10 cellular contexts compared by ENCODE assay signal in the genomic region with DNA sequence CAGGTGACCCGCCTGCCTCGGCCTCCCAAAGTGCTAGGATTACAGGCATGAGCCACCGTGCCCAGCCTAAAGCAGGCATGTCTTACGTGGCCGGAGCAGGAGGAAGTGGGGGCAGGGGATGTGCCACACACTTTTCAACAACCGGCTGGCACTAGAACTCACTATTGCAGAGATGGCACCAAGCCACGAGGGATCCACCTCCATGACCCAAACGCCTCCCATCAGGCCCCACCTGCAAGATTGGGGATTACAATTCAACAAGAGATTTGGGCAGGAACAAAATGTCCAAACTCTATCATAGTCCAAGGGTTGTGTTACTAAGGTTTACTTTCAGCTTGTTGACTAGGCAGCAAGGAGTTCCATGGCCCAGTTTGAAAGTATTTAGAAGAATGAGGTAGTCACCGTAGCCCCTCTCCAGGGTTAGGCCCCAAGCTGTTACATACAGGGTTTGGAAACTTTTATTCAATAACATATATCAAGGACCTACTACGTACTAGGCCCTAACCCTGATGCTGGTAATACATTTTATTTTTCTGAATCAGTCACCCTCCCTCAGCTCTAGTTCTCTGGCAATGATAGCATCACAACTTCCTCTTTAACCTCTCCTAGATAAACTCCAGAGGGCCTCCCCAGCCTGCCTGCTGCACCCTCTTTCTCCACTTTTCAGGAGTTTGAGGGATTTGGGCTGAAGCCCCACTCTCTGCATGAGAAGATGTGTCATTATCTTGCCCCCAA. TPM values are rescaled to one million over a fixed set of nuclear protein-coding genes. Genes with fewer than 3 reads are reported as not detected.
DNase-seq lines count a peak whose midpoint lies in the region; ATAC-seq, FAIRE-seq and TF ChIP-seq lines count a peak whose summit lies in the region.
"Had no signal": no experiment of that assay in that cellular context is flagged by ENCODE, and none has a peak within 500 bp of the region (broad histone marks: within the 10 kb centered on the region; RNA-seq: fewer than 3 reads in every experiment).

No MANE protein-coding gene starts in this region.

- peak overlapping the region; percentile 86 for H3K9ac ChIP-seq in HepG2 (ENCODE audit: insufficient read depth, low read depth, low read length)

- no TSS peak for BruUV-seq in HepG2 (replicated peaks; lab: Mats Ljungman, UMichigan)

- in situ Hi-C loops in HepG2 (cut with HindIII; ENCODE audit: extremely low pct_ligation_motif_present, low pct_unique_long_range_greater_than_20kb), result no loop called here

- H3K9me3 Mint-ChIP-seq in activated naive CD4-positive, alpha-beta T cell treated with anti-CD3 and anti-CD28 coated beads, Interleukin-2, amount 50 U/mL, for 24 hours, result no peaks in the 10 kb centered on the region

- H3K4me2 ChIP-seq in HepG2 (ENCODE audit: low read depth, low read length), result peak overlapping the region; percentile 77

- H3K27ac ChIP-seq in VCaP (peak overlapping the region; percentile 31), HepG2 (ENCODE audit: extremely low read length, insufficient read depth, low read length) (peak overlapping the region; percentile 99), upper lobe of left lung (peak overlapping the region; percentile 67 to 83 (median 79))
- H3K27ac ChIP-seq: C4-2B had no signal

- no peak for TF ChIP-seq CTCF in VCaP (conservative IDR thresholded peaks at IDR 0.05)
- TF ChIP-seq CTCF in HepG2 (CRISPR knock-in tag; IDR thresholded peaks at IDR 0.05), result no peak
- TF ChIP-seq CTCF in upper lobe of left lung (IDR thresholded peaks at IDR 0.05), result no peak

- H3K4me3 ChIP-seq in HepG2 (replicated peaks in 1 of 3; ENCODE audit: insufficient read depth in 1 of 3, low read depth in 2 of 3, low read length in 3 of 3) (peak overlapping the region; percentile 38 to 69 (median 52); a peak in 5 of 6 replicates), upper lobe of left lung (peak overlapping the region in 2 of 4 donors; percentile 10 to 22)

- FAIRE-seq in HepG2 (lab: Jason Lieb, UNC), result no peak
- FAIRE-seq: endometrium had no signal

- POLR2A ChIA-PET in HepG2 (lab: Yijun Ruan, JAX), result interaction anchor here (0.5 to 7.5 kb wide), 21 partner anchors 8 to 632 kb away, joined by 3 to 215 read pairs (median 6); a partner anchor contains a TSS

- TF ChIP-seq EP300 in HepG2 (IDR thresholded peaks at IDR 0.05; ENCODE audit: low read depth in 2 of 2, low read length in 2 of 2) (no peak), HepG2 (CRISPR knock-in tag; IDR thresholded peaks at IDR 0.05; ENCODE audit: borderline replicate concordance) (no peak), upper lobe of left lung (IDR thresholded peaks at IDR 0.05) (no peak)

- H3K36me3 ChIP-seq in HepG2 (replicated peaks in 1 of 2; ENCODE audit: control insufficient read depth in 1 of 2, insufficient read depth in 2 of 2, low read length in 2 of 2), result no peaks in the 10 kb centered on the region
- H3K36me3 ChIP-seq in upper lobe of left lung, result no peaks in the 10 kb centered on the region

- H3K27me3 Mint-ChIP-seq in activated naive CD4-positive, alpha-beta T cell treated with anti-CD3 and anti-CD28 coated beads, Interleukin-2, amount 50 U/mL, for 24 hours, result no peaks in the 10 kb centered on the region

- no peaks in the 10 kb centered on the region for H3K27me3 ChIP-seq in HepG2 (ENCODE audit: control insufficient read depth in 1 of 2, insufficient read depth in 2 of 2, low read length in 2 of 2)
- H3K27me3 ChIP-seq in upper lobe of left lung, result no peaks in the 10 kb centered on the region

- peak overlapping the region; percentile 42 for H3K4me3 Mint-ChIP-seq in activated naive CD4-positive, alpha-beta T cell treated with anti-CD3 and anti-CD28 coated beads, Interleukin-2, amount 50 U/mL, for 24 hours

- WGBS in HepG2 (ENCODE audit: low lambda C conversion rate), result 75% methylated on average over 10 of the region's 10 CpGs
- 65 to 68% methylated on average over 6 to 10 of the region's 10 CpGs for WGBS in upper lobe of left lung, 2 donors

- ATAC-seq in HepG2 (peak; percentile 7), upper lobe of left lung (ENCODE audit: low FRiP score in 2 of 2) (peak; percentile 9 to 50), GM18520 (IDR thresholded peaks at IDR 0.05; ENCODE audit: unreplicated experiment) (no peak), HG02938 (IDR thresholded peaks at IDR 0.05; ENCODE audit: unreplicated experiment) (no peak)

- no peak overlapping the region for H2AFZ ChIP-seq in HepG2 (ENCODE audit: low read length)

- H3K4me1 ChIP-seq in HepG2 (ENCODE audit: insufficient read depth, low read length) (peaks cover 54% of the 10 kb centered on the region), upper lobe of left lung (peaks cover 18 to 26% (median 21%) of the 10 kb centered on the region in 4 donors)

- H3K4me1 Mint-ChIP-seq in activated naive CD4-positive, alpha-beta T cell treated with anti-CD3 and anti-CD28 coated beads, Interleukin-2, amount 50 U/mL, for 24 hours, result peaks cover 31% of the 10 kb centered on the region

- H3K9me3 ChIP-seq in HepG2 (ENCODE audit: low read length) (peaks cover 11% of the 10 kb centered on the region), upper lobe of left lung (peaks cover 0 to 4% (median 0%) of the 10 kb centered on the region in 4 donors)

- TF ChIP-seq POLR2A in HepG2 (IDR thresholded peaks at IDR 0.05; ENCODE audit: insufficient read depth in 1 of 2, low read depth in 2 of 2, low read length in 2 of 2) (no peak; a peak in 1 of 4 replicates), upper lobe of left lung (IDR thresholded peaks at IDR 0.05) (no peak)

- no peak for DNase-seq in activated naive CD4-positive, alpha-beta T cell (lab: John Stamatoyannopoulos, UW)
- DNase-seq in HepG2 (ENCODE audit: low spot score), result no peak
- no peak for DNase-seq in upper lobe of left lung
- DNase-seq in stimulated activated CD4-positive, alpha-beta T cell treated with anti-CD3 and anti-CD28 coated beads, Interleukin-15, amount 100 ng/mL, for 24 hours, result no peak

- no peaks in the 10 kb centered on the region for H3K79me2 ChIP-seq in HepG2 (ENCODE audit: insufficient read depth, low read length)

- no peaks in the 10 kb centered on the region for H3K36me3 Mint-ChIP-seq in activated naive CD4-positive, alpha-beta T cell treated with anti-CD3 and anti-CD28 coated beads, Interleukin-2, amount 50 U/mL, for 24 hours

- TF ChIP-seq RAD21 in HepG2 (CRISPR knock-in tag; IDR thresholded peaks at IDR 0.05), result no peak

- CTCF ChIA-PET in HepG2 (lab: Yijun Ruan, JAX; ENCODE audit: low intra/inter-chr PET ratio, low total read pairs), result interaction anchor here (2.4 to 3.7 kb wide), 2 partner anchors 18 to 26 kb away, joined by 6 to 12 read pairs; a partner anchor contains a TSS

- no peaks in the 10 kb centered on the region for H4K20me1 ChIP-seq in HepG2 (ENCODE audit: insufficient read depth, low read length)

- intact Hi-C loops in HepG2 (cut with micrococcal nuclease; ENCODE audit: unreplicated experiment), result loop anchor here (2.0 to 5.0 kb wide), 3 partner anchors 17 to 95 kb away; a partner anchor contains a TSS

- H3K27ac Mint-ChIP-seq in activated naive CD4-positive, alpha-beta T cell treated with anti-CD3 and anti-CD28 coated beads, Interleukin-2, amount 50 U/mL, for 24 hours, result peak overlapping the region; percentile 77

TF ChIP-seq in HepG2, 621 proteins besides CTCF, POLR2A, EP300 and RAD21 (continues in another document):
- TF ChIP-seq SNRNP70 (IDR thresholded peaks at IDR 0.05; ENCODE audit: low read depth, low read length) (no peak), ATM (IDR thresholded peaks at IDR 0.05; ENCODE audit: borderline replicate concordance) (no peak), ZNF3 (CRISPR knock-in tag; IDR thresholded peaks at IDR 0.05) (no peak), ZNF317 (CRISPR knock-in tag; IDR thresholded peaks at IDR 0.05) (no peak), YEATS4 (CRISPR knock-in tag; IDR thresholded peaks at IDR 0.05; ENCODE audit: borderline replicate concordance) (0 out of 2 replicates have a peak, but pooled peaks have one; percentile 14), ZMYM4 (CRISPR knock-in tag; IDR thresholded peaks at IDR 0.05) (no peak), ZNF761 (CRISPR knock-in tag; conservative IDR thresholded peaks at IDR 0.05) (0 out of 2 replicates have a peak, but pooled peaks have one; percentile 7), ZNF552 (CRISPR knock-in tag; IDR thresholded peaks at IDR 0.05; ENCODE audit: borderline replicate concordance) (0 out of 2 replicates have a peak, but pooled peaks have one; percentile 2), NFKBIZ (CRISPR knock-in tag; IDR thresholded peaks at IDR 0.05) (no peak), ZSCAN29 (CRISPR knock-in tag; conservative IDR thresholded peaks at IDR 0.05) (0 out of 2 replicates have a peak, but pooled peaks have one; percentile 24)
- TF ChIP-seq, protein P1, sequence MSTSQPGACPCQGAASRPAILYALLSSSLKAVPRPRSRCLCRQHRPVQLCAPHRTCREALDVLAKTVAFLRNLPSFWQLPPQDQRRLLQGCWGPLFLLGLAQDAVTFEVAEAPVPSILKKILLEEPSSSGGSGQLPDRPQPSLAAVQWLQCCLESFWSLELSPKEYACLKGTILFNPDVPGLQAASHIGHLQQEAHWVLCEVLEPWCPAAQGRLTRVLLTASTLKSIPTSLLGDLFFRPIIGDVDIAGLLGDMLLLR (CRISPR knock-in tag; IDR thresholded peaks at IDR 0.05), result no peak

RNA-seq across cellular contexts. Expression of a gene that starts 18.0 kb away (rescaled TPM):
- 46.5 and 53.3 TPM in 2 replicates for total RNA-seq in HepG2 (2016; rRNA removed; fragmentation: Illumina TruSeq; extraction: Trizol)
- total RNA-seq in HepG2 (2016; cell fraction: cytosol; rRNA removed; fragmentation: Illumina TruSeq; extraction: Trizol; ENCODE audit: low read depth), result 65.4 and 73.2 TPM in 2 replicates
- 45.9 and 47.6 TPM in 2 replicates for total RNA-seq in HepG2 (2016; cell fraction: insoluble cytoplasmic fraction; rRNA removed; fragmentation: Illumina TruSeq; extraction: Trizol)
- 39.0 and 41.3 TPM in 2 replicates for total RNA-seq in HepG2 (2016; cell fraction: membrane; rRNA removed; fragmentation: Illumina TruSeq; extraction: Trizol)
- total RNA-seq in HepG2 (2016; cell fraction: nucleus; rRNA removed; fragmentation: Illumina TruSeq; extraction: Trizol), result 38.2 and 42.5 TPM in 2 replicates
- polyA plus RNA-seq in HepG2 (2011; rRNA removed), result 29.5 and 31.8 TPM in 2 replicates
- 29.0 and 31.7 TPM in 2 replicates for polyA plus RNA-seq in HepG2 (2011; cell fraction: cytosol; rRNA removed)
- polyA plus RNA-seq in HepG2 (2011; cell fraction: nucleus; rRNA removed), result 29.6 and 30.6 TPM in 2 replicates
- polyA plus RNA-seq in HepG2 (2012), result 31.1 and 34.7 TPM in 2 replicates
- polyA plus RNA-seq in HepG2 (2016; cell fraction: cytosol; fragmentation: Illumina TruSeq; extraction: Trizol; ENCODE audit: low read depth), result 5.0 TPM in 2 replicates
- 34.0 and 38.1 TPM in 2 replicates for polyA plus RNA-seq in HepG2 (2016; cell fraction: insoluble cytoplasmic fraction; fragmentation: Illumina TruSeq; extraction: Trizol; ENCODE audit: low read depth)
- 15.8 and 17.3 TPM in 2 replicates for polyA plus RNA-seq in HepG2 (2016; cell fraction: membrane; fragmentation: Illumina TruSeq; extraction: Trizol; ENCODE audit: low read depth)
- polyA plus RNA-seq in HepG2 (2016; cell fraction: nucleus; fragmentation: Illumina TruSeq; extraction: Trizol; ENCODE audit: insufficient read depth, low read depth), result 42.2 and 45.1 TPM in 2 replicates
- 34.1 and 63.3 TPM in 2 replicates for polyA minus RNA-seq in HepG2 (2011; rRNA and poly(A)+ RNA removed; ENCODE audit: low replicate concordance)
- polyA minus RNA-seq in HepG2 (2011; cell fraction: cytosol; rRNA and poly(A)+ RNA removed), result 21.7 and 28.5 TPM in 2 replicates
- 25.8 and 31.3 TPM in 2 replicates for polyA minus RNA-seq in HepG2 (2011; cell fraction: nucleus; rRNA and poly(A)+ RNA removed)
- total RNA-seq in upper lobe of left lung, result 10 to 100 TPM; 47.7 to 61.8 (median 57.8) TPM

Comparison
In these comparisons a context has a peak if more than half of its experiments do, and no peak if none do; other contexts are left out.
1. H3K27ac ChIP-seq: peak in every context shown above with its lines; median percentile 99 in HepG2; 79 in upper lobe of left lung; 31 in VCaP.
2. ATAC-seq: peak in HepG2 (single experiment) and upper lobe of left lung (2 of 2); none in GM18520 (single experiment) and HG02938 (single experiment).